8 cellular contexts compared by ENCODE assay signal in the genomic region with DNA sequence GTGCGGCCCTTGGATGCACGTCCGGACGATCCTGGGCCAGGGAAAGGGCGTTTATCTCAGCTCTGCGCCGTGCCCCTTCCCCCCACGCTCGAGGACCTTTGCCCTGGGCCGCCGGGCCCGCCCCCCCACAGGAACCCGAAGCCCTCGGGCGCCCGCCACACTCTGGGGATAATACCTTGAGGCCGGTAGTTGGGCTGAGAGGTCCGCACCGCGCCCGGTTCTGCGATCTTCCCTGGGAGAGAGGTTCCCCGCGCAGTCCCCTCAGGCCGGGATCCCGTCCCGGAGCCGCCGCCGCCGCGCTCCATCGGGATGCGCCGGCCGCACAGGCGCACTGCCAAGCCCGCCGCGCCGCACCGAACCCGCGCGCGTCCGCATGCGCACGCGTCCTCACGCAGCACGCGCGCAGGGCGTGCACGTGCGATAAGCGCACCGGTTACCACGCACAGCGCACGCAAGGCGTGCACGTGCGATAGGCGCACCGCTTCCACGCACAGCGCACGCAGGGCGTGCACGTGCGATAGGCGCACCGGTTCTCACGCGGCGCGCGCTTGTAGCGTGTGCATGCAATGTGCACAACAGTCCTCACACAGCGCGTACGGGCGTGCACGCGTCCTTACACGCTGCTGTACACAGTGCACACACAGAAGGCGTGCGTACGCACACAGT. TPM values are rescaled to one million over a fixed set of nuclear protein-coding genes. Genes with fewer than 3 reads are reported as not detected.
DNase-seq lines count a peak whose midpoint lies in the region; ATAC-seq and TF ChIP-seq lines count a peak whose summit lies in the region.

A gene (minus strand): TSS at position 333 of the 666 bp plus-strand sequence. CDS start 28 bp downstream, at position 305.

- H3K4me3 ChIP-seq in A673 (ENCODE audit: low read depth, low read length, poor library complexity, severe bottlenecking) (peak within 1 kb of the TSS; percentile 29), Karpas-422 (ENCODE audit: low read length) (no peak within 1 kb of the TSS), endocrine pancreas (ENCODE audit: control insufficient read depth, insufficient read depth, low read length) (no peak within 1 kb of the TSS)

- DNase-seq in A673 (ENCODE audit: low spot score) (no peak), Karpas-422 (no peak), naive B cell (no peak), GM19240 (ENCODE audit: insufficient read length, low spot score) (no peak)
- no peak for DNase-seq in stimulated activated CD4-positive, alpha-beta T cell treated with anti-CD3 and anti-CD28 coated beads, Interleukin-1b, Interleukin-23, amount 100 ng/mL, for 48 hours

- no TSS peak for BruUV-seq in A673 (replicated peaks; lab: Mats Ljungman, UMichigan)

- H3K9ac ChIP-seq in Karpas-422 (ENCODE audit: low read length) (no peak within 1 kb of the TSS), endocrine pancreas (ENCODE audit: control insufficient read depth, insufficient read depth, low read length) (peak within 1 kb of the TSS; percentile 51)

- H3K4me1 Mint-ChIP-seq in naive B cell, result peaks cover 0 to 3% (median 3%) of the 10 kb centered on the region in 3 donors

- H3K9me3 Mint-ChIP-seq in naive B cell, result no peaks in the 10 kb centered on the region

- no peaks in the 10 kb centered on the region for H3K9me2 ChIP-seq in Karpas-422 (replicated peaks; ENCODE audit: insufficient read depth, low read length)

- H3K79me2 ChIP-seq in Karpas-422 (ENCODE audit: low read length), result no peaks in the 10 kb centered on the region

- no peaks in the 10 kb centered on the region for H3K27me3 ChIP-seq in A673 (replicated peaks; ENCODE audit: insufficient read depth, low read depth, low read length, poor library complexity)
- H3K27me3 ChIP-seq in Karpas-422 (ENCODE audit: low read length), result no peaks in the 10 kb centered on the region
- no peaks in the 10 kb centered on the region for H3K27me3 ChIP-seq in endocrine pancreas (ENCODE audit: control insufficient read depth, insufficient read depth, low read length)

- H3K4me1 ChIP-seq in A673 (ENCODE audit: insufficient read depth, low read length, poor library complexity, severe bottlenecking), result no peaks in the 10 kb centered on the region
- H3K4me1 ChIP-seq in Karpas-422 (ENCODE audit: low read length), result no peaks in the 10 kb centered on the region
- no peaks in the 10 kb centered on the region for H3K4me1 ChIP-seq in endocrine pancreas (ENCODE audit: control insufficient read depth, insufficient read depth, low read length)

- peaks cover 14 to 25% (median 24%) of the 10 kb centered on the region in 3 donors for H3K27me3 Mint-ChIP-seq in naive B cell

- no peak within 1 kb of the TSS for H3K4me2 ChIP-seq in Karpas-422 (ENCODE audit: low read depth, low read length, poor library complexity, severe bottlenecking)

- no peaks in the 10 kb centered on the region for H3K36me3 ChIP-seq in A673 (ENCODE audit: insufficient read depth, low read length, poor library complexity, severe bottlenecking)
- no peaks in the 10 kb centered on the region for H3K36me3 ChIP-seq in Karpas-422 (ENCODE audit: insufficient read depth, low read length)
- H3K36me3 ChIP-seq in endocrine pancreas (ENCODE audit: control insufficient read depth, insufficient read depth, low read length), result no peaks in the 10 kb centered on the region

- ATAC-seq in naive B cell (ENCODE audit: low read depth in 2 of 2), result no peak
- ATAC-seq in HG03108 (IDR thresholded peaks at IDR 0.05; ENCODE audit: unreplicated experiment), result no peak
- ATAC-seq in GM18520 (IDR thresholded peaks at IDR 0.05; ENCODE audit: unreplicated experiment), result no peak

- no peaks in the 10 kb centered on the region for H3K9me3 ChIP-seq in A673 (ENCODE audit: low read depth, low read length, poor library complexity, severe bottlenecking)
- H3K9me3 ChIP-seq in Karpas-422 (ENCODE audit: low read length), result no peaks in the 10 kb centered on the region
- no peaks in the 10 kb centered on the region for H3K9me3 ChIP-seq in endocrine pancreas (ENCODE audit: control insufficient read depth, low read length)

- H3K27ac Mint-ChIP-seq in naive B cell, result peak within 1 kb of the TSS in 1 of 6 donors; percentile 74

- POLR2A ChIA-PET in A673 (lab: Charles Lee; ENCODE audit: low non-redundant PET), result no interaction called here

- no peak within 1 kb of the TSS for H3K27ac ChIP-seq in A673 (ENCODE audit: low read depth, low read length, poor library complexity, severe bottlenecking)
- no peak within 1 kb of the TSS for H3K27ac ChIP-seq in Karpas-422 (ENCODE audit: low read length)

- intact Hi-C loops in A673 (cut with micrococcal nuclease; ENCODE audit: unreplicated experiment), result no loop called here

- H3K4me3 Mint-ChIP-seq in naive B cell, result peak within 1 kb of the TSS in 7 of 8 donors; percentile 44 to 86 (median 63)

- H3K36me3 Mint-ChIP-seq in naive B cell, result peaks cover 0 to 4% of the 10 kb centered on the region in 2 donors

- H2AFZ ChIP-seq in Karpas-422 (ENCODE audit: low read length), result no peak within 1 kb of the TSS

- TF ChIP-seq CTCF in A673 (conservative IDR thresholded peaks at IDR 0.05; ENCODE audit: low read depth, low read length), result no peak

- no peaks in the 10 kb centered on the region for H4K20me1 ChIP-seq in Karpas-422 (ENCODE audit: insufficient read depth, low read depth, low read length)

- CTCF ChIA-PET in A673 (lab: Charles Lee), result no interaction called here

RNA-seq across cellular contexts. Expression of the gene that starts here (rescaled TPM):
- 0.83 and 1.2 TPM in 2 replicates for total RNA-seq in A673 (2021)
- 15.1 and 16.6 TPM in 2 replicates for total RNA-seq in Karpas-422 (2014; rRNA removed; shearing (Covaris generic); ENCODE audit: low replicate concordance)
- under 1 TPM in 2 of 6 donors, not detected in 4; 0.17 to 0.21 TPM for polyA plus RNA-seq in naive B cell (ENCODE audit: low read depth in 6 of 6)
